Comparison of ENCODE assay signal across 28 cellular contexts in genomic region chr5:131575660-131576227, GRCh38.
"Had no signal": no experiment of that assay in that cellular context is flagged by ENCODE, and none has a peak within 500 bp of the region (broad histone marks: within the 10 kb centered on the region; RNA-seq: fewer than 3 reads in every experiment).

No MANE protein-coding gene starts in this region.

- H3K36me3 ChIP-seq: neural progenitor cell, ovary, right lobe of liver, sigmoid colon, transverse colon, vagina had no signal

- DNase-seq: natural killer cell; occipital lobe; ovary; posterior cingulate gyrus; psoas muscle; right cardiac atrium; right lobe of liver; sigmoid colon; small intestine; stimulated activated CD4-positive, alpha-beta T cell treated with anti-CD3 and anti-CD28 coated beads, Interleukin-15, amount 100 ng/mL, for 24 hours; stimulated activated CD4-positive, alpha-beta T cell treated with anti-CD3 and anti-CD28 coated beads, Interleukin-2, amount 100 ng/mL, for 24 hours; stimulated activated CD4-positive, alpha-beta T cell treated with anti-CD3 and anti-CD28 coated beads, Interleukin-2, amount 100 ng/mL, for 48 hours; stimulated activated CD4-positive, alpha-beta T cell treated with anti-CD3 and anti-CD28 coated beads, Interleukin-4, amount 100 ng/mL, for 24 hours; stimulated activated naive CD4-positive, alpha-beta T cell; stimulated activated naive CD8-positive, alpha-beta T cell treated with anti-CD3 and anti-CD28 coated beads, Interleukin-15, amount 100 ng/mL, for 72 hours; stimulated activated naive CD8-positive, alpha-beta T cell treated with anti-CD3 and anti-CD28 coated beads, Interleukin-15, Interleukin-2, amounts not matched to agents 100 U/mL and 50 U/mL, for 24 hours; substantia nigra; testis; tibial artery; transverse colon had no signal

- H3K36me3 Mint-ChIP-seq: natural killer cell had no signal

- H3K9me3 ChIP-seq: ovary, psoas muscle, right lobe of liver, sigmoid colon, suprapubic skin, testis, tibial artery, transverse colon, vagina had no signal

- H3K4me1 ChIP-seq: neural progenitor cell, parathyroid adenoma, psoas muscle, right lobe of liver, sigmoid colon, suprapubic skin, testis, tibial artery, transverse colon, vagina had no signal

- H3K27ac Mint-ChIP-seq: natural killer cell; nephron; neural progenitor cell; progenitor cell of endocrine pancreas; stimulated activated effector memory CD8-positive, alpha-beta T cell treated with anti-CD3 and anti-CD28 coated beads, Interleukin-12 subunit alpha, Interleukin-12 subunit beta, amount 100 ng/mL, for 72 hours; stimulated activated naive CD8-positive, alpha-beta T cell treated with anti-CD3 and anti-CD28 coated beads, Interleukin-15, amount 100 ng/mL, for 72 hours; type B pancreatic cell had no signal

- H3K4me1 Mint-ChIP-seq: nephron, neural progenitor cell had no signal

- H3K27ac ChIP-seq: neural progenitor cell, ovary, parathyroid adenoma, psoas muscle, right lobe of liver, sigmoid colon, suprapubic skin, testis, tibial artery, transverse colon, vagina had no signal

- H3K9me3 Mint-ChIP-seq: natural killer cell had no signal

- ATAC-seq: natural killer cell; psoas muscle; right cardiac atrium; right lobe of liver; stimulated activated effector memory CD8-positive, alpha-beta T cell treated with anti-CD3 and anti-CD28 coated beads, Interleukin-12 subunit alpha, Interleukin-12 subunit beta, amount 100 ng/mL, for 72 hours; stimulated activated naive CD8-positive, alpha-beta T cell treated with anti-CD3 and anti-CD28 coated beads, Interleukin-15, amount 100 ng/mL, for 72 hours; stimulated activated naive CD8-positive, alpha-beta T cell treated with anti-CD3 and anti-CD28 coated beads, Interleukin-15, Interleukin-2, amounts not matched to agents 100 U/mL and 50 U/mL, for 24 hours had no signal

- H3K4me3 Mint-ChIP-seq: natural killer cell; nephron; neural progenitor cell; stimulated activated effector memory CD8-positive, alpha-beta T cell treated with anti-CD3 and anti-CD28 coated beads, Interleukin-12 subunit alpha, Interleukin-12 subunit beta, amount 100 ng/mL, for 72 hours; stimulated activated naive CD8-positive, alpha-beta T cell treated with anti-CD3 and anti-CD28 coated beads, Interleukin-15, amount 100 ng/mL, for 72 hours; type B pancreatic cell had no signal

- H3K4me3 ChIP-seq: neural progenitor cell, ovary, psoas muscle, right lobe of liver, sigmoid colon, suprapubic skin, testis, tibial artery, transverse colon, vagina had no signal

- H3K27me3 ChIP-seq: neural progenitor cell, ovary, right lobe of liver, sigmoid colon, suprapubic skin, testis, tibial artery, transverse colon, vagina had no signal

- H3K27me3 Mint-ChIP-seq: progenitor cell of endocrine pancreas; stimulated activated naive CD8-positive, alpha-beta T cell treated with anti-CD3 and anti-CD28 coated beads, Interleukin-15, amount 100 ng/mL, for 72 hours; type B pancreatic cell had no signal
